15 cellular contexts compared by ENCODE assay signal in genomic region chr10:103812431-103812830, GRCh38. TPM values are rescaled to one million over a fixed set of nuclear protein-coding genes. Genes with fewer than 3 reads are reported as not detected.
A peak's percentile ranks its signal among the peaks of the same experiment; 100 is the strongest.
DNase-seq lines count a peak whose midpoint lies in the region; ATAC-seq and TF ChIP-seq lines count a peak whose summit lies in the region.
"Had no signal": no experiment of that assay in that cellular context is flagged by ENCODE, and none has a peak within 500 bp of the region (broad histone marks: within the 10 kb centered on the region; RNA-seq: fewer than 3 reads in every experiment).

No MANE protein-coding gene starts in this region.

- intact Hi-C loops in left cardiac atrium (cut with DNase I) = no loop called here
- intact Hi-C loops in Right ventricle myocardium inferior (cut with DNase I) = no loop called here

- peak overlapping the region; percentile 3 to 30 for H3K9ac ChIP-seq in mucosa of rectum (ENCODE audit: low read depth in 1 of 2, low read length in 2 of 2)

- DNase-seq in left cardiac atrium (no peak), Right ventricle myocardium inferior (ENCODE audit: missing footprints) (no peak), fibroblast of villous mesenchyme (ENCODE audit: low read depth) (peak; percentile 9)
- no peak for DNase-seq in activated naive CD4-positive, alpha-beta T cell treated with anti-CD3 and anti-CD28 coated beads, Interleukin-2, amount 50 U/mL, for 16 hours
- DNase-seq: activated gamma-delta T cell treated with Interleukin-2 at 50 U/mL for 16 hours, EL, NCI-H187, NCI-H510A treated with DMSO at 0.1 percent for 48 hours, OCI-M1 had no signal

- H3K27me3 ChIP-seq in mucosa of rectum (ENCODE audit: control insufficient read depth in 2 of 2, insufficient read depth in 2 of 2, low read length in 2 of 2) = no peaks in the 10 kb centered on the region

- ATAC-seq in left cardiac atrium (peak; percentile 23 to 47), Right ventricle myocardium inferior (no peak), GM21360 (IDR thresholded peaks at IDR 0.05; ENCODE audit: unreplicated experiment) (no peak), HG03045 (IDR thresholded peaks at IDR 0.05; ENCODE audit: unreplicated experiment) (no peak), HG03108 (IDR thresholded peaks at IDR 0.05; ENCODE audit: unreplicated experiment) (no peak)
- ATAC-seq: GM12878 had no signal

- TF ChIP-seq CTCF in fibroblast of villous mesenchyme (IDR thresholded peaks at IDR 0.05; ENCODE audit: insufficient read depth, low read depth, low read length) = no peak

- peaks cover 26 to 35% of the 10 kb centered on the region in 2 donors for H3K4me1 ChIP-seq in mucosa of rectum (ENCODE audit: control insufficient read depth in 2 of 2, insufficient read depth in 2 of 2, low read length in 2 of 2)

- peak overlapping the region; percentile 69 to 91 for H3K27ac ChIP-seq in mucosa of rectum (ENCODE audit: low read depth in 2 of 2, low read length in 2 of 2)
- H3K27ac ChIP-seq: VCaP had no signal

- H3K9me3 ChIP-seq in mucosa of rectum (ENCODE audit: control insufficient read depth in 2 of 2, low read length in 2 of 2) = no peaks in the 10 kb centered on the region

- H3K4me3 ChIP-seq in fibroblast of villous mesenchyme (ENCODE audit: low read depth, low read length) (no peak overlapping the region), mucosa of rectum (ENCODE audit: low read length in 2 of 2) (no peak overlapping the region)
- H3K4me3 ChIP-seq: GM12878 had no signal

- H3K36me3 ChIP-seq in mucosa of rectum (ENCODE audit: control insufficient read depth in 2 of 2, insufficient read depth in 2 of 2, low read length in 2 of 2) = no peaks in the 10 kb centered on the region

RNA-seq across cellular contexts. Expression of gene SH3PXD2A, which starts 42.9 kb away (rescaled TPM):
- 10 to 100 TPM; 24.6 to 27.7 TPM for total RNA-seq in left cardiac atrium
- 28.7 TPM for total RNA-seq in Right ventricle myocardium inferior
- 58.3 and 64.4 TPM in 2 replicates for total RNA-seq in fibroblast of villous mesenchyme

Comparison
In these comparisons a context has a peak if more than half of its experiments do, and no peak if none do; other contexts are left out.
1. ATAC-seq: peak in left cardiac atrium (2 of 2); none in Right ventricle myocardium inferior (single experiment), GM21360 (single experiment), HG03045 (single experiment) and HG03108 (single experiment).